Comparison of ENCODE assay signal across 1 cellular context in genomic region chr2:37357461-37358008, GRCh38.
TF ChIP-seq lines count a peak whose summit lies in the region.

No MANE protein-coding gene starts in this region.

TF ChIP-seq in WTC11, 78 proteins besides CTCF, POLR2A, EP300 and RAD21 (continued from another document):
- TF ChIP-seq ARID4B (CRISPR knock-in tag; IDR thresholded peaks at IDR 0.05; ENCODE audit: borderline replicate concordance) (no peak), TP53 (CRISPR knock-in tag; IDR thresholded peaks at IDR 0.05) (no peak)
